17 cellular contexts compared by ENCODE assay signal in the genomic region with DNA sequence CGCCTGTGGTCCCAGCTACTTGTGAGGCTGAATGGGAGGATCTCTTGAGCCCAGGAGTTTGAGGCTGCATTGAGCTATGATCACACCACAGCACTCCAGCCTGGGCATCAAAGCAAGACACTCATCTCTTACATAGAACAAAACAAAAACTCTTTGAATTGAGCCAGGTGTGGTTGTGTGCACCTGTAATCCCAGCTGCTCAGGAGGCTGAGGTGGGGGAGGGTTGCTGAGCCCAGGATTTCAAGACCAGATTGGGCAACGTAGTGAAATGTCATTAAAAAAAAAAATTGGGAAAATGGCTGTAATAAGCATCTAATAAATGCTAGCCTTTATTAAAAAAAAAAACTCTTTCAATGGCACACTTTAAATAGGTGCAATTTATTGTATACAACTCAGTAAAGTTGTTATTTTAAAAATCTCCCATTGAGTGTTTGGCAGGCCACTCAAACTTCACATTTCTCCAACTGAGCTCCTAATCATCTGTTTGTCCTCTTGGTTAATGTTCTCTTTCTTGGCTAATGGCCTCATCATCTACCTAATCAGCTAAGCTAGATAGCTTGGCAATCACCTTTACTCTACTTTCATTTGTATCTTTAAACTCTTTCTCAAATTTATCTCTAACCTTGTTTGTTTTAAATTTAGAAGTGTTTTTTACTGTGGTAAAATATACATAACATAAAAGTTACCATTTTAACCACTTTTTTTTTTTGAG.
"Had no signal": no experiment of that assay in that cellular context is flagged by ENCODE, and none has a peak within 500 bp of the region (broad histone marks: within the 10 kb centered on the region; RNA-seq: fewer than 3 reads in every experiment).

No MANE protein-coding gene starts in this region.

- ATAC-seq: activated naive CD8-positive, alpha-beta T cell treated with anti-CD3 and anti-CD28 coated beads, Interleukin-2, amount 50 U/mL, for 24 hours; activated T-cell treated with anti-CD3 and anti-CD28 coated beads, Interleukin-2, amount 50 U/mL, for 4 hours; foreskin keratinocyte; WTC11 had no signal

- H3K36me3 ChIP-seq: brain microvascular endothelial cell, colonic mucosa, left ventricle myocardium inferior, tibial artery had no signal

- H3K9me3 ChIP-seq: colonic mucosa, left ventricle myocardium inferior, tibial artery had no signal

- H3K27ac ChIP-seq: brain microvascular endothelial cell, colonic mucosa, foreskin keratinocyte, left ventricle myocardium inferior, tibial artery had no signal

- DNase-seq: activated CD4-positive, alpha-beta T cell treated with anti-CD3 and anti-CD28 coated beads for 4 hours; activated CD8-positive, alpha-beta memory T cell treated with anti-CD3 and anti-CD28 coated beads, Interleukin-2, amount 50 U/mL, for 4 hours; activated naive CD4-positive, alpha-beta T cell treated with anti-CD3 and anti-CD28 coated beads, Interleukin-2, amount 10 ng/mL, durations not matched to agents 7 days and 5 days; activated naive CD8-positive, alpha-beta T cell treated with anti-CD3 and anti-CD28 coated beads, Interleukin-2, amount 50 U/mL, for 24 hours; activated T-cell treated with anti-CD3 and anti-CD28 coated beads, Interleukin-2, amount 50 U/mL, for 4 hours; anterior cingulate cortex; brain microvascular endothelial cell; central memory CD4-positive, alpha-beta T cell; colonic mucosa; foreskin keratinocyte; hypothalamus; left ventricle myocardium inferior; stimulated activated CD4-positive, alpha-beta T cell treated with anti-CD3 and anti-CD28 coated beads, Interleukin-2, amount 100 ng/mL, for 24 hours; stimulated activated naive CD4-positive, alpha-beta T cell treated with Interleukin-2 at 50 U/mL for 16 hours; substantia nigra; tibial artery had no signal

- H3K4me3 ChIP-seq: colonic mucosa, left ventricle myocardium inferior, tibial artery had no signal

- H3K4me1 ChIP-seq: colonic mucosa, foreskin keratinocyte, left ventricle myocardium inferior, tibial artery had no signal

- H3K27me3 ChIP-seq: brain microvascular endothelial cell, colonic mucosa, foreskin keratinocyte, tibial artery had no signal
